ENCODE assay signal across 12 cellular contexts in genomic region chr13:82165396-82166174, GRCh38.
"Had no signal": no experiment of that assay in that cellular context is flagged by ENCODE, and none has a peak within 500 bp of the region (broad histone marks: within the 10 kb centered on the region; RNA-seq: fewer than 3 reads in every experiment).

No MANE protein-coding gene starts in this region.

- DNase-seq: activated CD4-positive, alpha-beta T cell treated with anti-CD3 and anti-CD28 coated beads, Interleukin-2, amount 50 U/mL, for 48 hours; activated CD4-positive, CD25-positive, alpha-beta regulatory T cell treated with anti-CD3 and anti-CD28 coated beads, Interleukin-2, amount 50 U/mL, for 72 hours; activated naive CD4-positive, alpha-beta T cell treated with anti-CD3 and anti-CD28 coated beads, Interleukin-2, amount 10 ng/mL, durations not matched to agents 7 days and 5 days; activated T-cell treated with anti-CD3 and anti-CD28 coated beads, Interleukin-2, amount 50 U/mL, for 24 hours; endodermal cell; mammary epithelial cell; ovary; T1000 had no signal

- H3K27me3 ChIP-seq: gastroesophageal sphincter, left lung, ovary had no signal

- ATAC-seq: gastroesophageal sphincter; left lung; stimulated activated effector memory CD8-positive, alpha-beta T cell treated with anti-CD3 and anti-CD28 coated beads, Interleukin-12 subunit alpha, Interleukin-12 subunit beta, amount 100 ng/mL, for 72 hours had no signal

- H3K27ac ChIP-seq: gastroesophageal sphincter, left lung, ovary had no signal

- FAIRE-seq: islet of Langerhans had no signal

- H3K4me3 ChIP-seq: gastroesophageal sphincter, left lung, ovary had no signal

- H3K36me3 ChIP-seq: gastroesophageal sphincter, left lung, ovary had no signal

- H3K4me1 ChIP-seq: gastroesophageal sphincter, left lung had no signal
